Comparison of ENCODE assay signal across 21 cellular contexts in the genomic region with DNA sequence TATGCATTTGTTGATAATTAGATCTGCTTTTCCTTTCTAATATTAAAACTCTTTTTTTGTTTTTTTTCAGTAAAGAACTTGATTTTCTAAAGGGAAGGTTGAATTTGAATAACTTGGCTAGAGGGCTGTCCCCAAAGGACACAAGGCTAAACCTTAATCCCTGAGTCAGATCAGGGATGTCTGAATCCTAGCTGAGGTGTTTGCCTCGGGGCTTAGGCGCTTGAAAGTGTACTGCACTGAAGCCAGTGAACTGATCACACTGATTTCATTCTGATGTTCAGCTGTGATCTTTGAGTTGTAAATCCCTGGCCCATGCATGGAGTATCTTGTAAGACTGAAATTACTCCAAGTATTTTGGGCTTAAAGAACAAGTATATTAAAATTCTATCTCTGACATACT. TPM values are rescaled to one million over a fixed set of nuclear protein-coding genes. Genes with fewer than 3 reads are reported as not detected.
DNase-seq lines count a peak whose midpoint lies in the region; ATAC-seq, FAIRE-seq and TF ChIP-seq lines count a peak whose summit lies in the region.
"Had no signal": no experiment of that assay in that cellular context is flagged by ENCODE, and none has a peak within 500 bp of the region (broad histone marks: within the 10 kb centered on the region; RNA-seq: fewer than 3 reads in every experiment).

No MANE protein-coding gene starts in this region.

- in situ Hi-C loops in HAP-1 (cut with MboI; ENCODE audit: low sequenced_read_pairs): no loop called here

- TF ChIP-seq CTCF in WERI-Rb-1 (IDR thresholded peaks at IDR 0.05; ENCODE audit: low read depth, low read length) (no peak), foreskin keratinocyte (conservative IDR thresholded peaks at IDR 0.05) (no peak)

- ATAC-seq in foreskin keratinocyte: peak; percentile 70
- ATAC-seq: CD8-positive, alpha-beta T cell; GM23338 had no signal

- no peak overlapping the region for H3K4me3 ChIP-seq in HAP-1
- H3K4me3 ChIP-seq in WERI-Rb-1 (ENCODE audit: low read depth, low read length): no peak overlapping the region
- H3K4me3 ChIP-seq: BLaER1, GM23338 had no signal

- FAIRE-seq in GM12891 (lab: Jason Lieb, UNC) (no peak), urothelium cell line (lab: Jason Lieb, UNC) (no peak)
- FAIRE-seq: A204.1 had no signal

- DNase-seq in D341Med (ENCODE audit: low spot score) (peak; percentile 57), HAP-1 (ENCODE audit: low spot score in 2 of 2) (peak; percentile 4 to 34), WERI-Rb-1 (peak; percentile 81), foreskin keratinocyte (peak in 1 of 2 donors; percentile 20), germinal center (ENCODE audit: low spot score) (no peak), NOMO-1 (lab: John Stamatoyannopoulos, UW; ENCODE audit: unreplicated experiment in 2 of 2) (no peak), GM12891 (ENCODE audit: insufficient read length, low spot score) (no peak), urothelium cell line (ENCODE audit: low spot score) (no peak)
- DNase-seq: Caco-2; CD4-positive, CD25-positive, alpha-beta regulatory T cell; CD8-positive, alpha-beta T cell; DMS53; DMS79 treated with DMSO at 0.1 percent for 48 hours; GF-D8; H9; HFFc6 had no signal

- no peak for TF ChIP-seq POLR2A in GM12891 (IDR thresholded peaks at IDR 0.05; ENCODE audit: low read depth, low read length)

- H3K4me1 ChIP-seq in HAP-1 (0 out of 2 replicates have a peak, but pooled peaks cover 3% of the 10 kb centered on the region), foreskin keratinocyte (no peaks in the 10 kb centered on the region)
- H3K4me1 ChIP-seq: BLaER1, Caco-2 had no signal

- no peaks in the 10 kb centered on the region for H3K27me3 ChIP-seq in HAP-1 (ENCODE audit: low read depth)
- no peaks in the 10 kb centered on the region for H3K27me3 ChIP-seq in WERI-Rb-1 (ENCODE audit: insufficient read depth, low read depth, severe bottlenecking)
- H3K27me3 ChIP-seq in foreskin keratinocyte: no peaks in the 10 kb centered on the region
- H3K27me3 ChIP-seq: BLaER1 had no signal

- H3K36me3 ChIP-seq in HAP-1 (replicated peaks) (peaks cover 57% of the 10 kb centered on the region), WERI-Rb-1 (peaks cover 56% of the 10 kb centered on the region)

- H3K27ac ChIP-seq in WERI-Rb-1 (peak overlapping the region; percentile 45), foreskin keratinocyte (no peak overlapping the region)
- H3K27ac ChIP-seq: 22Rv1, BLaER1, C4-2B had no signal

- H3K9me3 ChIP-seq in HAP-1: no peaks in the 10 kb centered on the region
- H3K9me3 ChIP-seq in WERI-Rb-1 (ENCODE audit: severe bottlenecking): no peaks in the 10 kb centered on the region
- H3K9me3 ChIP-seq: BLaER1, Caco-2 had no signal

TF ChIP-seq in GM12891, 5 proteins besides CTCF, POLR2A, EP300 and RAD21:
- TF ChIP-seq SPI1 (IDR thresholded peaks at IDR 0.05; ENCODE audit: low read depth, low read length): no peak
- no peak for TF ChIP-seq TAF1 (IDR thresholded peaks at IDR 0.05; ENCODE audit: low read depth, low read length)
- no peak for TF ChIP-seq PAX5 (IDR thresholded peaks at IDR 0.05; ENCODE audit: insufficient read depth, low read length, severe bottlenecking)
- TF ChIP-seq POLR2AphosphoS5 (IDR thresholded peaks at IDR 0.05; ENCODE audit: low read depth, low read length): no peak
- no peak for TF ChIP-seq POU2F2 (IDR thresholded peaks at IDR 0.05; ENCODE audit: low read depth, low read length)

RNA-seq across cellular contexts. Expression of a gene that starts 42.8 kb away (rescaled TPM):
- total RNA-seq in foreskin keratinocyte: 18.6 and 22.8 TPM in 2 replicates
- 2.6 and 2.8 TPM in 2 replicates for polyA plus RNA-seq in foreskin keratinocyte
- polyA plus RNA-seq in GM12891 (2012; ENCODE audit: low read depth, missing spikeins): 8.2 TPM

Comparison
In these comparisons a context has a peak if more than half of its experiments do, and no peak if none do; other contexts are left out.
1. DNase-seq: peak in D341Med (single experiment), HAP-1 (2 of 2) and WERI-Rb-1 (single experiment); none in germinal center (single experiment), NOMO-1 (0 of 2), GM12891 (single experiment) and urothelium cell line (single experiment).